1 cellular context compared by ENCODE assay signal in the genomic region with DNA sequence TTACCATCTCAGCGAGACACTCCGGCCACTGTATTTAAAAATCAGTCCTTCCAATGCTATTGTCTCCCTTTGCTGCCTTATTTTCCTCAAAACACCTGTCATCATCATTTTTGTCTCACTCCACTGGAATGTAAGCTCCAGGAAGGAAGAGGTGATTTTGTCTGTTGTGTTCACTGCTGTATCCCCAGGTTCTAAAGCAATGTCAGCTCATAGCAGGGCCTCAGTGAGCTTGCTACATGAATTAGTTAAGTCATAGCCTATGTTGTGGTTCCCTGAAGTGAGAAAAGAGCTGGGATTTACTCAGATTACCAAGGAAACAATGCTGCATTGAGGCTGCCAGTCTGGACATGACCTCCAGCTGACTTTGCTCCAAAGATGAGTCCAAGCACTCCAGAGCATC.
TF ChIP-seq lines count a peak whose summit lies in the region.

No MANE protein-coding gene starts in this region.

TF ChIP-seq in GM12878, 131 proteins besides CTCF, POLR2A, EP300 and RAD21 (continued from another document):
- TF ChIP-seq, protein P1, sequence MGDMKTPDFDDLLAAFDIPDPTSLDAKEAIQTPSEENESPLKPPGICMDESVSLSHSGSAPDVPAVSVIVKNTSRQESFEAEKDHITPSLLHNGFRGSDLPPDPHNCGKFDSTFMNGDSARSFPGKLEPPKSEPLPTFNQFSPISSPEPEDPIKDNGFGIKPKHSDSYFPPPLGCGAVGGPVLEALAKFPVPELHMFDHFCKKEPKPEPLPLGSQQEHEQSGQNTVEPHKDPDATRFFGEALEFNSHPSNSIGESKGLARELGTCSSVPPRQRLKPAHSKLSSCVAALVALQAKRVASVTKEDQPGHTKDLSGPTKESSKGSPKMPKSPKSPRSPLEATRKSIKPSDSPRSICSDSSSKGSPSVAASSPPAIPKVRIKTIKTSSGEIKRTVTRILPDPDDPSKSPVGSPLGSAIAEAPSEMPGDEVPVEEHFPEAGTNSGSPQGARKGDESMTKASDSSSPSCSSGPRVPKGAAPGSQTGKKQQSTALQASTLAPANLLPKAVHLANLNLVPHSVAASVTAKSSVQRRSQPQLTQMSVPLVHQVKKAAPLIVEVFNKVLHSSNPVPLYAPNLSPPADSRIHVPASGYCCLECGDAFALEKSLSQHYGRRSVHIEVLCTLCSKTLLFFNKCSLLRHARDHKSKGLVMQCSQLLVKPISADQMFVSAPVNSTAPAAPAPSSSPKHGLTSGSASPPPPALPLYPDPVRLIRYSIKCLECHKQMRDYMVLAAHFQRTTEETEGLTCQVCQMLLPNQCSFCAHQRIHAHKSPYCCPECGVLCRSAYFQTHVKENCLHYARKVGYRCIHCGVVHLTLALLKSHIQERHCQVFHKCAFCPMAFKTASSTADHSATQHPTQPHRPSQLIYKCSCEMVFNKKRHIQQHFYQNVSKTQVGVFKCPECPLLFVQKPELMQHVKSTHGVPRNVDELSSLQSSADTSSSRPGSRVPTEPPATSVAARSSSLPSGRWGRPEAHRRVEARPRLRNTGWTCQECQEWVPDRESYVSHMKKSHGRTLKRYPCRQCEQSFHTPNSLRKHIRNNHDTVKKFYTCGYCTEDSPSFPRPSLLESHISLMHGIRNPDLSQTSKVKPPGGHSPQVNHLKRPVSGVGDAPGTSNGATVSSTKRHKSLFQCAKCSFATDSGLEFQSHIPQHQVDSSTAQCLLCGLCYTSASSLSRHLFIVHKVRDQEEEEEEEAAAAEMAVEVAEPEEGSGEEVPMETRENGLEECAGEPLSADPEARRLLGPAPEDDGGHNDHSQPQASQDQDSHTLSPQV (IDR thresholded peaks at IDR 0.05) = no peak
- TF ChIP-seq KDM1A (IDR thresholded peaks at IDR 0.05; ENCODE audit: borderline replicate concordance) (no peak), CHD4 (IDR thresholded peaks at IDR 0.05) (no peak), HDAC2 (IDR thresholded peaks at IDR 0.05) (no peak), SREBF1 (IDR thresholded peaks at IDR 0.05; ENCODE audit: low read length) (no peak), SIX5 (IDR thresholded peaks at IDR 0.05; ENCODE audit: low read depth, low read length, severe bottlenecking) (no peak), NBN (IDR thresholded peaks at IDR 0.05) (no peak), TAF1 (IDR thresholded peaks at IDR 0.05; ENCODE audit: borderline replicate concordance, low read depth, low read length) (no peak), SIN3A (IDR thresholded peaks at IDR 0.05; ENCODE audit: low read depth, low read length) (no peak), ZNF622 (IDR thresholded peaks at IDR 0.05) (no peak), JUND (IDR thresholded peaks at IDR 0.05; ENCODE audit: low read depth, low read length) (no peak)
- TF ChIP-seq, protein P2, sequence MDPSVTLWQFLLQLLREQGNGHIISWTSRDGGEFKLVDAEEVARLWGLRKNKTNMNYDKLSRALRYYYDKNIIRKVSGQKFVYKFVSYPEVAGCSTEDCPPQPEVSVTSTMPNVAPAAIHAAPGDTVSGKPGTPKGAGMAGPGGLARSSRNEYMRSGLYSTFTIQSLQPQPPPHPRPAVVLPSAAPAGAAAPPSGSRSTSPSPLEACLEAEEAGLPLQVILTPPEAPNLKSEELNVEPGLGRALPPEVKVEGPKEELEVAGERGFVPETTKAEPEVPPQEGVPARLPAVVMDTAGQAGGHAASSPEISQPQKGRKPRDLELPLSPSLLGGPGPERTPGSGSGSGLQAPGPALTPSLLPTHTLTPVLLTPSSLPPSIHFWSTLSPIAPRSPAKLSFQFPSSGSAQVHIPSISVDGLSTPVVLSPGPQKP (IDR thresholded peaks at IDR 0.05; ENCODE audit: low read depth, low read length) = no peak
- TF ChIP-seq, protein P3, sequence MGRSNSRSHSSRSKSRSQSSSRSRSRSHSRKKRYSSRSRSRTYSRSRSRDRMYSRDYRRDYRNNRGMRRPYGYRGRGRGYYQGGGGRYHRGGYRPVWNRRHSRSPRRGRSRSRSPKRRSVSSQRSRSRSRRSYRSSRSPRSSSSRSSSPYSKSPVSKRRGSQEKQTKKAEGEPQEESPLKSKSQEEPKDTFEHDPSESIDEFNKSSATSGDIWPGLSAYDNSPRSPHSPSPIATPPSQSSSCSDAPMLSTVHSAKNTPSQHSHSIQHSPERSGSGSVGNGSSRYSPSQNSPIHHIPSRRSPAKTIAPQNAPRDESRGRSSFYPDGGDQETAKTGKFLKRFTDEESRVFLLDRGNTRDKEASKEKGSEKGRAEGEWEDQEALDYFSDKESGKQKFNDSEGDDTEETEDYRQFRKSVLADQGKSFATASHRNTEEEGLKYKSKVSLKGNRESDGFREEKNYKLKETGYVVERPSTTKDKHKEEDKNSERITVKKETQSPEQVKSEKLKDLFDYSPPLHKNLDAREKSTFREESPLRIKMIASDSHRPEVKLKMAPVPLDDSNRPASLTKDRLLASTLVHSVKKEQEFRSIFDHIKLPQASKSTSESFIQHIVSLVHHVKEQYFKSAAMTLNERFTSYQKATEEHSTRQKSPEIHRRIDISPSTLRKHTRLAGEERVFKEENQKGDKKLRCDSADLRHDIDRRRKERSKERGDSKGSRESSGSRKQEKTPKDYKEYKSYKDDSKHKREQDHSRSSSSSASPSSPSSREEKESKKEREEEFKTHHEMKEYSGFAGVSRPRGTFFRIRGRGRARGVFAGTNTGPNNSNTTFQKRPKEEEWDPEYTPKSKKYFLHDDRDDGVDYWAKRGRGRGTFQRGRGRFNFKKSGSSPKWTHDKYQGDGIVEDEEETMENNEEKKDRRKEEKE (IDR thresholded peaks at IDR 0.05) = no peak
- TF ChIP-seq, protein P4, sequence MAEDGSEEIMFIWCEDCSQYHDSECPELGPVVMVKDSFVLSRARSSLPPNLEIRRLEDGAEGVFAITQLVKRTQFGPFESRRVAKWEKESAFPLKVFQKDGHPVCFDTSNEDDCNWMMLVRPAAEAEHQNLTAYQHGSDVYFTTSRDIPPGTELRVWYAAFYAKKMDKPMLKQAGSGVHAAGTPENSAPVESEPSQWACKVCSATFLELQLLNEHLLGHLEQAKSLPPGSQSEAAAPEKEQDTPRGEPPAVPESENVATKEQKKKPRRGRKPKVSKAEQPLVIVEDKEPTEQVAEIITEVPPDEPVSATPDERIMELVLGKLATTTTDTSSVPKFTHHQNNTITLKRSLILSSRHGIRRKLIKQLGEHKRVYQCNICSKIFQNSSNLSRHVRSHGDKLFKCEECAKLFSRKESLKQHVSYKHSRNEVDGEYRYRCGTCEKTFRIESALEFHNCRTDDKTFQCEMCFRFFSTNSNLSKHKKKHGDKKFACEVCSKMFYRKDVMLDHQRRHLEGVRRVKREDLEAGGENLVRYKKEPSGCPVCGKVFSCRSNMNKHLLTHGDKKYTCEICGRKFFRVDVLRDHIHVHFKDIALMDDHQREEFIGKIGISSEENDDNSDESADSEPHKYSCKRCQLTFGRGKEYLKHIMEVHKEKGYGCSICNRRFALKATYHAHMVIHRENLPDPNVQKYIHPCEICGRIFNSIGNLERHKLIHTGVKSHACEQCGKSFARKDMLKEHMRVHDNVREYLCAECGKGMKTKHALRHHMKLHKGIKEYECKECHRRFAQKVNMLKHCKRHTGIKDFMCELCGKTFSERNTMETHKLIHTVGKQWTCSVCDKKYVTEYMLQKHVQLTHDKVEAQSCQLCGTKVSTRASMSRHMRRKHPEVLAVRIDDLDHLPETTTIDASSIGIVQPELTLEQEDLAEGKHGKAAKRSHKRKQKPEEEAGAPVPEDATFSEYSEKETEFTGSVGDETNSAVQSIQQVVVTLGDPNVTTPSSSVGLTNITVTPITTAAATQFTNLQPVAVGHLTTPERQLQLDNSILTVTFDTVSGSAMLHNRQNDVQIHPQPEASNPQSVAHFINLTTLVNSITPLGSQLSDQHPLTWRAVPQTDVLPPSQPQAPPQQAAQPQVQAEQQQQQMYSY (CRISPR knock-in tag; IDR thresholded peaks at IDR 0.05) = no peak
